Comparison of ENCODE assay signal across 1 cellular context in genomic region chr18:57422313-57422872, GRCh38.
TF ChIP-seq lines count a peak whose summit lies in the region.

No MANE protein-coding gene starts in this region.

TF ChIP-seq in HepG2, 621 proteins besides CTCF, POLR2A, EP300 and RAD21 (continued from another document and continues in another):
- TF ChIP-seq THAP9 (CRISPR knock-in tag; IDR thresholded peaks at IDR 0.05; ENCODE audit: borderline replicate concordance) (no peak), ZNF142 (CRISPR knock-in tag; IDR thresholded peaks at IDR 0.05) (no peak), TBX2 (CRISPR knock-in tag; IDR thresholded peaks at IDR 0.05; ENCODE audit: borderline replicate concordance) (no peak; the same call in 1 of the 2 replicates), ZGPAT (CRISPR knock-in tag; IDR thresholded peaks at IDR 0.05) (peak; percentile 58; the same call in 1 of the 2 replicates), ZNF790 (CRISPR knock-in tag; IDR thresholded peaks at IDR 0.05; ENCODE audit: borderline replicate concordance) (no peak), PBX2 (CRISPR knock-in tag; IDR thresholded peaks at IDR 0.05) (no peak), ZNF883 (CRISPR knock-in tag; IDR thresholded peaks at IDR 0.05; ENCODE audit: not compliant biosample characterization) (no peak), POLR2AphosphoS5 (IDR thresholded peaks at IDR 0.05; ENCODE audit: low read depth, low read length) (no peak), ZNF235 (CRISPR knock-in tag; IDR thresholded peaks at IDR 0.05; ENCODE audit: borderline replicate concordance) (no peak), ZNF362 (CRISPR knock-in tag; IDR thresholded peaks at IDR 0.05; ENCODE audit: borderline replicate concordance) (no peak), MBNL3 (CRISPR knock-in tag; conservative IDR thresholded peaks at IDR 0.05) (no peak), SRSF4 (IDR thresholded peaks at IDR 0.05; ENCODE audit: low read depth, low read length, poor library complexity, severe bottlenecking) (no peak), ZNF263 (CRISPR knock-in tag; IDR thresholded peaks at IDR 0.05) (no peak), ZNF644 (CRISPR knock-in tag; IDR thresholded peaks at IDR 0.05; ENCODE audit: low read depth) (peak; percentile 63; the same call in 1 of the 2 replicates), ZNF841 (CRISPR knock-in tag; IDR thresholded peaks at IDR 0.05; ENCODE audit: borderline replicate concordance) (no peak), BCL6 (CRISPR knock-in tag; IDR thresholded peaks at IDR 0.05) (peak; percentile 82), ATF3 (CRISPR knock-in tag; IDR thresholded peaks at IDR 0.05) (no peak), ZNF616 (CRISPR knock-in tag; IDR thresholded peaks at IDR 0.05; ENCODE audit: low read depth) (no peak), ZNF468 (CRISPR knock-in tag; IDR thresholded peaks at IDR 0.05) (no peak), ZNF460 (CRISPR knock-in tag; IDR thresholded peaks at IDR 0.05; ENCODE audit: borderline replicate concordance) (no peak), DPF2 (CRISPR knock-in tag; IDR thresholded peaks at IDR 0.05; ENCODE audit: borderline replicate concordance, low read depth) (peak; percentile 78), GPBP1L1 (CRISPR knock-in tag; IDR thresholded peaks at IDR 0.05) (no peak), DZIP1 (CRISPR knock-in tag; IDR thresholded peaks at IDR 0.05) (no peak), SIN3A (IDR thresholded peaks at IDR 0.05; ENCODE audit: borderline replicate concordance, low read depth, low read length) (no peak), ZFYVE20 (CRISPR knock-in tag; IDR thresholded peaks at IDR 0.05; ENCODE audit: borderline replicate concordance, low read depth) (no peak), ZNF670 (CRISPR knock-in tag; IDR thresholded peaks at IDR 0.05; ENCODE audit: borderline replicate concordance) (no peak), TARDBP (CRISPR knock-in tag; IDR thresholded peaks at IDR 0.05) (peak; percentile 82; the same call in 1 of the 2 replicates), HCFC1 (IDR thresholded peaks at IDR 0.05; ENCODE audit: low read depth, low read length) (no peak), HNRNPL (IDR thresholded peaks at IDR 0.05; ENCODE audit: low read depth, low read length) (no peak), KAT8 (CRISPR knock-in tag; IDR thresholded peaks at IDR 0.05) (0 out of 2 replicates have a peak, but pooled peaks have one; percentile 42), YEATS4 (CRISPR knock-in tag; IDR thresholded peaks at IDR 0.05; ENCODE audit: borderline replicate concordance) (peak; percentile 53; the same call in 1 of the 2 replicates), NFIC (IDR thresholded peaks at IDR 0.05; ENCODE audit: low read length) (peak; percentile 70; the same call in 1 of the 2 replicates), ZNF552 (CRISPR knock-in tag; IDR thresholded peaks at IDR 0.05; ENCODE audit: borderline replicate concordance) (no peak), KLF12 (CRISPR knock-in tag; IDR thresholded peaks at IDR 0.05; ENCODE audit: borderline replicate concordance) (peak; percentile 72; the same call in 1 of the 2 replicates), FLYWCH1 (CRISPR knock-in tag; IDR thresholded peaks at IDR 0.05) (no peak), SMAD1 (CRISPR knock-in tag; IDR thresholded peaks at IDR 0.05; ENCODE audit: borderline replicate concordance, low read depth) (no peak), LBX2 (CRISPR knock-in tag; IDR thresholded peaks at IDR 0.05; ENCODE audit: borderline replicate concordance) (no peak)
